In the genomic region with DNA sequence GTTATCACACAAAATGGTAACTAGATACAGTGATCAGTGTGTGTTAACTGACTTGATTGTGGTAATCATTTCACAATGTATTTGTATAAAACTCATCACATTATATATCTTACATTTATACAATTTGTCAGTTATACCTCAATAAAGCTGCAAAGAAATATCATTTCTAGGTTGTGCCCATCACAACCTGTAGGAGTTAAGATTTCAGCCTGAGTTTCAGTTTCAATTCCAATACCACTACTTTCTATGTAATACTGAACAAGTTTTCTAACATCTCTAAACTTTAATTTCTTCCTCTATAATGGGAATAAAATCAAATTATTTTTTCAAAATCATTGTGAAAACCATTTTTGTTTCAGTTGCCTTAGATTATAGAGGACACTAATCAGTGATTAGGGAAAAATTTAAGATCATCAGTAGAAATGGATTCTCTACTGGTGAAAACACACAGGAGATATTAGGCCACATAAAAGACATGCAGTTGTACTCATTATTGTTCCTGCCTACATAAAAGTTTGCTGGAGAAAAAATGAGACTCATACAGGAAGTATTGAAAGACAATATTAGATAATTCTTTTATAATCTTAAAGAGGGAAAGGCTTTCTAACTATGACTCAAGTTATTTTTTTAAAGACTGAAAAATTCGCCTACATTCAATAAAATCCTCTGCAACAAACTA, we compare ENCODE assay signal across 20 cellular contexts. TPM values are rescaled to one million over a fixed set of nuclear protein-coding genes. Genes with fewer than 3 reads are reported as not detected.
A peak's percentile ranks its signal among the peaks of the same experiment; 100 is the strongest.
DNase-seq lines count a peak whose midpoint lies in the region; ATAC-seq and TF ChIP-seq lines count a peak whose summit lies in the region.
"Had no signal": no experiment of that assay in that cellular context is flagged by ENCODE, and none has a peak within 500 bp of the region (broad histone marks: within the 10 kb centered on the region; RNA-seq: fewer than 3 reads in every experiment).

No MANE protein-coding gene starts in this region.

- POLR2A ChIA-PET in MCF 10A (lab: Yijun Ruan, JAX), result interaction anchor here (0.7 to 0.9 kb wide), 2 partner anchors 46 to 173 kb away, joined by 3 to 4 read pairs; partner anchors contain the start of gene PGM2

- H3K4me1 ChIP-seq in mammary epithelial cell (ENCODE audit: insufficient read depth, low read length) (peaks cover 4% of the 10 kb centered on the region), transverse colon (peaks cover 12 to 49% (median 38%) of the 10 kb centered on the region in 4 donors), osteoblast (ENCODE audit: insufficient read depth, low read length) (peaks cover 21% of the 10 kb centered on the region)
- H3K4me1 ChIP-seq: breast epithelium had no signal

- no peak overlapping the region for H3K9ac ChIP-seq in mammary epithelial cell (ENCODE audit: insufficient read depth, low read length)

- 100% methylated on average over 1 of the region's 1 CpG for WGBS in mammary epithelial cell (ENCODE audit: low coverage, missing lambda C conversion rate)
- 29 to 68% methylated on average over 1 of the region's 1 CpG for WGBS in transverse colon (ENCODE audit: low coverage in 1 of 2), 2 donors

- H3K4me1 Mint-ChIP-seq in MCF 10A (ENCODE audit: insufficient read depth, unreplicated experiment), result peaks cover 14% of the 10 kb centered on the region
- H3K4me1 Mint-ChIP-seq in activated naive CD8-positive, alpha-beta T cell treated with anti-CD3 and anti-CD28 coated beads, Interleukin-2, amount 50 U/mL, for 24 hours, result peaks cover 20% of the 10 kb centered on the region
- H3K4me1 Mint-ChIP-seq: mesothelial cell of epicardium had no signal

- no peak overlapping the region for H3K4me3 Mint-ChIP-seq in MCF 10A (ENCODE audit: unreplicated experiment)
- H3K4me3 Mint-ChIP-seq in activated naive CD8-positive, alpha-beta T cell treated with anti-CD3 and anti-CD28 coated beads, Interleukin-2, amount 50 U/mL, for 24 hours, result no peak overlapping the region
- H3K4me3 Mint-ChIP-seq: mesothelial cell of epicardium had no signal

- TF ChIP-seq POLR2A in transverse colon (IDR thresholded peaks at IDR 0.05), result no peak

- H3K27me3 ChIP-seq in mammary epithelial cell (ENCODE audit: insufficient read depth, low read length) (no peaks in the 10 kb centered on the region), transverse colon (no peaks in the 10 kb centered on the region), osteoblast (ENCODE audit: insufficient read depth, low read length) (no peaks in the 10 kb centered on the region)
- H3K27me3 ChIP-seq: breast epithelium, gastrocnemius medialis had no signal

- ATAC-seq in HG02610 (IDR thresholded peaks at IDR 0.05; ENCODE audit: unreplicated experiment) (peak; percentile 55), HG03039 (IDR thresholded peaks at IDR 0.05; ENCODE audit: unreplicated experiment) (no peak)
- peak; percentile 49 for ATAC-seq in activated naive CD8-positive, alpha-beta T cell treated with anti-CD3 and anti-CD28 coated beads, Interleukin-2, amount 50 U/mL, for 24 hours

- in situ Hi-C loops in mammary epithelial cell (cut with MboI; ENCODE audit: low sequenced_read_pairs in 2 of 2), result no loop called here
- in situ Hi-C loops in transverse colon (cut with MboI; ENCODE audit: low pct_ligation_motif_present in 1 of 4, low pct_unique_long_range_greater_than_20kb in 1 of 4, low sequenced_read_pairs in 3 of 4), result no loop called here

- H3K36me3 ChIP-seq in mammary epithelial cell (ENCODE audit: insufficient read depth, low read length) (peaks cover 1% of the 10 kb centered on the region), transverse colon (no peaks in the 10 kb centered on the region), osteoblast (ENCODE audit: insufficient read depth, low read length) (peaks cover under 1% of the 10 kb centered on the region)
- H3K36me3 ChIP-seq: breast epithelium, gastrocnemius medialis had no signal

- H3K9me3 ChIP-seq in mammary epithelial cell (replicated peaks; ENCODE audit: insufficient read depth, low read length), result no peaks in the 10 kb centered on the region
- H3K9me3 ChIP-seq in transverse colon, result no peaks in the 10 kb centered on the region
- no peaks in the 10 kb centered on the region for H3K9me3 ChIP-seq in osteoblast (ENCODE audit: low read depth, low read length)
- H3K9me3 ChIP-seq: breast epithelium, gastrocnemius medialis had no signal

- no TSS peak for BruUV-seq in MCF 10A (replicated peaks; lab: Mats Ljungman, UMichigan)
- no TSS peak for BruUV-seq in mammary epithelial cell (replicated peaks; lab: Mats Ljungman, UMichigan)

- H3K9me3 Mint-ChIP-seq in MCF 10A (ENCODE audit: unreplicated experiment), result no peaks in the 10 kb centered on the region
- H3K9me3 Mint-ChIP-seq in activated naive CD8-positive, alpha-beta T cell treated with anti-CD3 and anti-CD28 coated beads, Interleukin-2, amount 50 U/mL, for 24 hours, result no peaks in the 10 kb centered on the region

- H3K27me3 Mint-ChIP-seq in MCF 10A (ENCODE audit: insufficient read depth, unreplicated experiment), result no peaks in the 10 kb centered on the region
- no peaks in the 10 kb centered on the region for H3K27me3 Mint-ChIP-seq in activated naive CD8-positive, alpha-beta T cell treated with anti-CD3 and anti-CD28 coated beads, Interleukin-2, amount 50 U/mL, for 24 hours

- no peak overlapping the region for H3K27ac ChIP-seq in mammary epithelial cell (ENCODE audit: insufficient read depth, low read depth, low read length)
- peak overlapping the region; percentile 15 to 80 (median 68) for H3K27ac ChIP-seq in transverse colon
- H3K27ac ChIP-seq in osteoblast (ENCODE audit: low read depth, low read length), result no peak overlapping the region
- H3K27ac ChIP-seq: breast epithelium had no signal

- no peaks in the 10 kb centered on the region for H4K20me1 ChIP-seq in mammary epithelial cell (ENCODE audit: insufficient read depth, low read length)
- H4K20me1 ChIP-seq in osteoblast (ENCODE audit: insufficient read depth, low read length), result no peaks in the 10 kb centered on the region

- no peak for TF ChIP-seq EP300 in transverse colon (IDR thresholded peaks at IDR 0.05; ENCODE audit: low read depth)

- H3K4me3 ChIP-seq in mammary epithelial cell (replicated peaks in 1 of 3; ENCODE audit: insufficient read depth in 1 of 3, low read depth in 2 of 3, low read length in 3 of 3), result no peak overlapping the region
- no peak overlapping the region for H3K4me3 ChIP-seq in transverse colon
- H3K4me3 ChIP-seq in osteoblast (ENCODE audit: insufficient read depth, low read length), result no peak overlapping the region
- H3K4me3 ChIP-seq: breast epithelium, gastrocnemius medialis had no signal

- TF ChIP-seq CTCF in MCF 10A (IDR thresholded peaks at IDR 0.05; ENCODE audit: unreplicated experiment) (no peak), mammary epithelial cell (conservative IDR thresholded peaks at IDR 0.05 in 1 of 2, IDR thresholded peaks at IDR 0.05 in 1 of 2; ENCODE audit: extremely low read depth in 1 of 2, insufficient read depth in 1 of 2, low read depth in 1 of 2, low read length in 2 of 2) (no peak), transverse colon (IDR thresholded peaks at IDR 0.05) (no peak), osteoblast (IDR thresholded peaks at IDR 0.05; ENCODE audit: extremely low read depth, low read depth, low read length) (no peak)

- dilution Hi-C loops in mammary epithelial cell (cut with HindIII; ENCODE audit: low sequenced_read_pairs), result no loop called here

- no peaks in the 10 kb centered on the region for H3K36me3 Mint-ChIP-seq in MCF 10A (ENCODE audit: insufficient read depth, unreplicated experiment)
- peaks cover 16% of the 10 kb centered on the region for H3K36me3 Mint-ChIP-seq in activated naive CD8-positive, alpha-beta T cell treated with anti-CD3 and anti-CD28 coated beads, Interleukin-2, amount 50 U/mL, for 24 hours (ENCODE audit: low read depth)

- H3K79me2 ChIP-seq in mammary epithelial cell (ENCODE audit: insufficient read depth, low read length) (no peaks in the 10 kb centered on the region), osteoblast (ENCODE audit: insufficient read depth, low read length) (no peaks in the 10 kb centered on the region)

- CTCF ChIA-PET in MCF 10A (lab: Yijun Ruan, JAX) (no interaction called here), mammary epithelial cell (lab: Charles Lee; ENCODE audit: low non-redundant PET) (no interaction called here)

- intact Hi-C loops in MCF 10A (cut with micrococcal nuclease) (no loop called here), mammary epithelial cell (cut with micrococcal nuclease) (no loop called here), transverse colon (cut with DNase I; ENCODE audit: low total_unique reads) (no loop called here)

- H3K27ac Mint-ChIP-seq in MCF 10A (ENCODE audit: low read depth, unreplicated experiment), result peak overlapping the region; percentile 83
- H3K27ac Mint-ChIP-seq in activated naive CD8-positive, alpha-beta T cell treated with anti-CD3 and anti-CD28 coated beads, Interleukin-2, amount 50 U/mL, for 24 hours, result no peak overlapping the region
- H3K27ac Mint-ChIP-seq: mesothelial cell of epicardium had no signal

- H2AFZ ChIP-seq in mammary epithelial cell (ENCODE audit: low read depth, low read length) (no peak overlapping the region), osteoblast (ENCODE audit: low read length) (no peak overlapping the region)

- DNase-seq in MCF 10A (ENCODE audit: unreplicated experiment) (no peak), mammary epithelial cell (no peak), transverse colon (no peak), germinal center (ENCODE audit: low spot score) (no peak), osteoblast (ENCODE audit: insufficient read length, low spot score, missing footprints) (no peak)
- DNase-seq in activated naive CD8-positive, alpha-beta T cell treated with anti-CD3 and anti-CD28 coated beads, Interleukin-2, amount 50 U/mL, for 24 hours, result no peak
- DNase-seq: activated CD4-positive, alpha-beta T cell treated with anti-CD3 and anti-CD28 coated beads, Interleukin-2, amount 50 U/mL, for 48 hours; activated gamma-delta T cell; DMS 273 treated with DMSO at 0.1 percent for 48 hours; gastrocnemius medialis; GOT3; Kasumi-1; NCI-H187; NCI-H748 treated with DMSO at 0.1 percent for 48 hours; T1000; trophoblast cell had no signal

- H3K4me2 ChIP-seq in mammary epithelial cell (ENCODE audit: insufficient read depth, low read depth, low read length), result no peak overlapping the region
- no peak overlapping the region for H3K4me2 ChIP-seq in osteoblast (ENCODE audit: insufficient read depth, low read length)

RNA-seq across cellular contexts. Expression of gene TBC1D1, which starts 18.4 kb away (rescaled TPM):
- total RNA-seq in MCF 10A (2022) (36.0 and 39.5 TPM in 2 replicates), mammary epithelial cell (10 to 100 TPM; 58.5 to 63.0 TPM), transverse colon (100 to 1,000 TPM; 122 to 258 (median 139) TPM), osteoblast (66.6 and 81.0 TPM in 2 replicates)
- polyA plus RNA-seq in mammary epithelial cell, result 40.0 TPM
- polyA minus RNA-seq in mammary epithelial cell, result 83.3 TPM

RNA-seq across cellular contexts. Expression of gene PGM2, which starts 46.0 kb away (rescaled TPM):
- total RNA-seq in MCF 10A (2022), result 23.9 and 27.9 TPM in 2 replicates
- 10 to 100 TPM; 18.5 to 33.0 TPM for total RNA-seq in mammary epithelial cell
- polyA plus RNA-seq in mammary epithelial cell, result 21.7 TPM
- polyA minus RNA-seq in mammary epithelial cell, result 59.4 TPM
- 10 to 100 TPM in 2 of 4 donors, 1 to 10 TPM in 2; 5.8 to 21.0 (median 14.7) TPM for total RNA-seq in transverse colon
- 17.1 and 20.3 TPM in 2 replicates for total RNA-seq in osteoblast

Comparison
In these comparisons a context has a peak if more than half of its experiments do, and no peak if none do; other contexts are left out.
1. H3K27ac ChIP-seq: peak in transverse colon (4 of 4); none in mammary epithelial cell (single experiment) and osteoblast (single experiment).